Comparison of ENCODE assay signal across 35 cellular contexts in genomic region chr21:17238468-17238867, GRCh38.
"Had no signal": no experiment of that assay in that cellular context is flagged by ENCODE, and none has a peak within 500 bp of the region (broad histone marks: within the 10 kb centered on the region; RNA-seq: fewer than 3 reads in every experiment).

No MANE protein-coding gene starts in this region.

- H3K36me3 ChIP-seq: MG63 had no signal

- H3K9me3 ChIP-seq: MG63 had no signal

- H3K27me3 ChIP-seq: MG63 had no signal

- DNase-seq: Kasumi-1, MG63, MM.1S, MV-4-11, NCI-H1048, NCI-H1092, NCI-H1092 treated with DMSO at 0.1 percent for 48 hours, NCI-H1105, NCI-H1105 treated with DMSO at 0.1 percent for 48 hours, NCI-H1417, NCI-H1417 treated with DMSO at 0.1 percent for 48 hours, NCI-H1436, NCI-H1436 treated with DMSO at 0.1 percent for 48 hours, NCI-H146, NCI-H1694, NCI-H1694 treated with DMSO at 0.1 percent for 48 hours, NCI-H187, NCI-H187 treated with DMSO at 0.1 percent for 48 hours, NCI-H1930, NCI-H2029, NCI-H2029 treated with DMSO at 0.1 percent for 48 hours, NCI-H2081, NCI-H2081 treated with DMSO at 0.1 percent for 48 hours, NCI-H2107, NCI-H2171, NCI-H2171 treated with DMSO at 0.1 percent for 48 hours, NCI-H2227 treated with DMSO at 0.1 percent for 48 hours, NCI-H226, NCI-H345, NCI-H446, NCI-H446 treated with DMSO at 0.1 percent for 48 hours, NCI-H510A, NCI-H510A treated with DMSO at 0.1 percent for 48 hours, NCI-H524, NCI-H524 treated with DMSO at 0.1 percent for 48 hours had no signal

- H3K4me3 ChIP-seq: MG63 had no signal
